11 cellular contexts compared by ENCODE assay signal in genomic region chr12:6644903-6645302, GRCh38. TPM values are rescaled to one million over a fixed set of nuclear protein-coding genes. Genes with fewer than 3 reads are reported as not detected.
DNase-seq lines count a peak whose midpoint lies in the region; ATAC-seq and TF ChIP-seq lines count a peak whose summit lies in the region.
"Had no signal": no experiment of that assay in that cellular context is flagged by ENCODE, and none has a peak within 500 bp of the region (broad histone marks: within the 10 kb centered on the region; RNA-seq: fewer than 3 reads in every experiment).

No MANE protein-coding gene starts in this region.

- H4K20me1 ChIP-seq in BLaER1, result no peaks in the 10 kb centered on the region

- peaks cover 31% of the 10 kb centered on the region for H3K9me3 ChIP-seq in BLaER1
- no peaks in the 10 kb centered on the region for H3K9me3 ChIP-seq in KOPT-K1 (ENCODE audit: insufficient read depth, low read length, poor library complexity, severe bottlenecking)
- H3K9me3 ChIP-seq in CD4-positive, alpha-beta T cell (ENCODE audit: control insufficient read depth, low read length), result peaks cover 10% of the 10 kb centered on the region
- H3K9me3 ChIP-seq: gastroesophageal sphincter, pancreas had no signal

- intact Hi-C loops in CD4-positive, alpha-beta T cell (cut with DNase I, micrococcal nuclease), result no loop called here

- H3K36me3 ChIP-seq in BLaER1 (peaks cover 56% of the 10 kb centered on the region), KOPT-K1 (ENCODE audit: insufficient read depth, low read length) (peaks cover 18% of the 10 kb centered on the region; the same call in 1 of the 2 replicates)
- H3K36me3 ChIP-seq: pancreas had no signal

- TF ChIP-seq CTCF in epithelial cell of esophagus (IDR thresholded peaks at IDR 0.05; ENCODE audit: insufficient read depth, low read depth, low read length, missing control alignments) (peak; percentile 28), neural crest cell (conservative IDR thresholded peaks at IDR 0.05) (no peak)
- no peak for TF ChIP-seq CTCF in CD4-positive, alpha-beta T cell (IDR thresholded peaks at IDR 0.05)

- CTCF ChIA-PET in CD4-positive, alpha-beta T cell (lab: Charles Lee), result no interaction called here

- H3K27me3 Mint-ChIP-seq in neural crest cell (ENCODE audit: low read depth), result peaks cover 25% of the 10 kb centered on the region
- no peaks in the 10 kb centered on the region for H3K27me3 Mint-ChIP-seq in CD4-positive, alpha-beta T cell

- peak overlapping the region; percentile 62; the same call in 1 of the 2 replicates for H3K9ac ChIP-seq in BLaER1
- H3K9ac ChIP-seq: KMS-11 had no signal

- H3K4me1 Mint-ChIP-seq in neural crest cell, result peaks cover 16% of the 10 kb centered on the region
- peaks cover 15% of the 10 kb centered on the region for H3K4me1 Mint-ChIP-seq in CD4-positive, alpha-beta T cell (ENCODE audit: low read depth)

- peak overlapping the region; percentile 69 for H3K27ac ChIP-seq in BLaER1
- peak overlapping the region; percentile 62 for H3K27ac ChIP-seq in KOPT-K1 (ENCODE audit: low read depth, low read length, poor library complexity, severe bottlenecking)
- no peak overlapping the region for H3K27ac ChIP-seq in CD4-positive, alpha-beta T cell (ENCODE audit: low read depth, low read length)
- H3K27ac ChIP-seq: KMS-11 had no signal

- peak overlapping the region; percentile 47; the same call in 1 of the 2 replicates for H3K4me3 ChIP-seq in BLaER1
- H3K4me3 ChIP-seq in epithelial cell of esophagus (ENCODE audit: low read length), result no peak overlapping the region
- H3K4me3 ChIP-seq: gastroesophageal sphincter, pancreas had no signal

- DNase-seq in epithelial cell of esophagus (ENCODE audit: low read depth) (no peak), neural crest cell (ENCODE audit: low read depth, low spot score) (no peak), ACHN (no peak), germinal center (ENCODE audit: low spot score) (no peak)
- no peak for DNase-seq in CD4-positive, alpha-beta T cell

- peaks cover 8% of the 10 kb centered on the region for H3K36me3 Mint-ChIP-seq in neural crest cell (ENCODE audit: low read depth)
- H3K36me3 Mint-ChIP-seq in CD4-positive, alpha-beta T cell (ENCODE audit: low read depth), result peaks cover 18% of the 10 kb centered on the region

- in situ Hi-C loops in ACHN (cut with HindIII; ENCODE audit: low pct_ligation_motif_present, low pct_unique_long_range_greater_than_20kb, low sequenced_read_pairs), result no loop called here

- H3K9me3 Mint-ChIP-seq in neural crest cell, result no peaks in the 10 kb centered on the region
- H3K9me3 Mint-ChIP-seq in CD4-positive, alpha-beta T cell, result no peaks in the 10 kb centered on the region

- H3K27me3 ChIP-seq in BLaER1, result no peaks in the 10 kb centered on the region
- no peaks in the 10 kb centered on the region for H3K27me3 ChIP-seq in CD4-positive, alpha-beta T cell (ENCODE audit: control insufficient read depth, insufficient read depth, low read length)
- H3K27me3 ChIP-seq: gastroesophageal sphincter, pancreas had no signal

- no peak for ATAC-seq in HG02798 (IDR thresholded peaks at IDR 0.05; ENCODE audit: poor library complexity, unreplicated experiment)
- ATAC-seq in CD4-positive, alpha-beta T cell (ENCODE audit: poor library complexity), result no peak

- peak overlapping the region; percentile 73 for H3K4me2 ChIP-seq in BLaER1
- H3K4me2 ChIP-seq: KMS-11 had no signal

- H3K4me1 ChIP-seq in BLaER1, result peaks cover 38% of the 10 kb centered on the region
- H3K4me1 ChIP-seq: pancreas had no signal

- POLR2A ChIA-PET in CD4-positive, alpha-beta T cell (lab: Charles Lee), result no interaction called here

- peak overlapping the region; percentile 22 for H3K27ac Mint-ChIP-seq in neural crest cell (ENCODE audit: unreplicated experiment)
- H3K27ac Mint-ChIP-seq in CD4-positive, alpha-beta T cell, result no peak overlapping the region

- H3K4me3 Mint-ChIP-seq in neural crest cell, result no peak overlapping the region
- H3K4me3 Mint-ChIP-seq in CD4-positive, alpha-beta T cell, result no peak overlapping the region

RNA-seq across cellular contexts. Expression of gene ACRBP, which starts 2.3 kb away (rescaled TPM):
- total RNA-seq in neural crest cell, result 1.9 and 2.4 TPM in 2 replicates
- under 1 TPM; 0.58 to 0.95 TPM for total RNA-seq in CD4-positive, alpha-beta T cell

RNA-seq across cellular contexts. Expression of gene LPAR5, which starts 9.1 kb away (rescaled TPM):
- total RNA-seq in neural crest cell, result not detected in 2 replicates
- 1 to 10 TPM; 2.8 to 3.0 TPM for total RNA-seq in CD4-positive, alpha-beta T cell

RNA-seq across cellular contexts. Expression of gene ING4, which starts 18.0 kb away (rescaled TPM):
- total RNA-seq in neural crest cell, result 37.9 TPM in 2 replicates
- 10 to 100 TPM; 13.8 to 17.4 TPM for total RNA-seq in CD4-positive, alpha-beta T cell

RNA-seq across cellular contexts. Expression of gene CHD4, which starts 37.7 kb away (rescaled TPM):
- total RNA-seq in neural crest cell, result 476 and 492 TPM in 2 replicates
- 100 to 1,000 TPM; 288 to 292 TPM for total RNA-seq in CD4-positive, alpha-beta T cell

RNA-seq across cellular contexts. Expression of gene ZNF384, which starts 44.3 kb away (rescaled TPM):
- total RNA-seq in neural crest cell, result 93.2 and 94.3 TPM in 2 replicates
- 10 to 100 TPM; 67.6 TPM for total RNA-seq in CD4-positive, alpha-beta T cell
